ENCODE assay signal across 27 cellular contexts in the genomic region with DNA sequence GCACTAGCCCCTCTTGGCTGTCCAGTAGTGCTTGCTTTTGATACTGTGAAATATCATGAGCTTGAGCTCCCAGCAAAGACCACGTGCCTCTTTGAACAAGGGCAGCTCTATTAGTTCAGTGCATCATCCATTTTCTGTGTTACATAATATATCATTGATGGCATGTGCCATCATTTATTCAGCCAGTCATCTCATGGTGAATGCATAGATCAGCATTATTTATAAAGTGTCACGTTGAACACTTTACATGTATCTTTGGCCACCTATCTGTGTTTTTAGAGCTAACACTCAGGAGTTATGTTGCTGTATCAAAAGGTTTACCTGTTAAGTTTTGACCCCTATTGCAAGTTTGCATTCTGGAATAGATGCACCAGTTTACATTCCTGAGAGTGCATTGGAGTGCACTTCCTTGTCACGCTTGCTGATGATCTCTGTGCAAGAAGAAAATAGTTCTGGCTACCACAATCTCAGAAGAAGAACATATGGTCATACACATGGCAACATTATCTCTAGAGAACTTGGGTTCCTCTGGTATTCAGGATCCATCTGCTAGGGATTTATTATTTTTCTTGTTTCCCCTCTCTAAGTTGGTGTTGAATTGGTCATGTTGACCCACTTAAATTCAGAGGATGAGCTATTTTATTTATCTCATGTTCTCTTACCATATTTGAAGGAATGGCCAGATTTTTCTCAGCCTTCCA.
"Had no signal": no experiment of that assay in that cellular context is flagged by ENCODE, and none has a peak within 500 bp of the region (broad histone marks: within the 10 kb centered on the region; RNA-seq: fewer than 3 reads in every experiment).

No MANE protein-coding gene starts in this region.

- H3K27ac Mint-ChIP-seq: activated CD4-positive, alpha-beta memory T cell treated with anti-CD3 and anti-CD28 coated beads for 36 hours; activated CD4-positive, alpha-beta T cell treated with anti-CD3 and anti-CD28 coated beads, Interleukin-2, amount 10 ng/mL, durations not matched to agents 7 days and 5 days; activated naive CD4-positive, alpha-beta T cell treated with anti-CD3 and anti-CD28 coated beads for 36 hours; activated naive CD8-positive, alpha-beta T cell; T-cell had no signal

- H3K4me3 Mint-ChIP-seq: activated CD4-positive, alpha-beta memory T cell treated with anti-CD3 and anti-CD28 coated beads for 36 hours; activated CD4-positive, alpha-beta T cell treated with anti-CD3 and anti-CD28 coated beads, Interleukin-2, amount 10 ng/mL, durations not matched to agents 7 days and 5 days; activated naive CD4-positive, alpha-beta T cell treated with anti-CD3 and anti-CD28 coated beads for 36 hours; activated naive CD8-positive, alpha-beta T cell; activated T-cell treated with anti-CD3 and anti-CD28 coated beads, Interleukin-2, amount 50 U/mL, for 4 hours; brain; central memory CD8-positive, alpha-beta T cell; T-cell had no signal

- H3K9me3 ChIP-seq: Peyer's patch had no signal

- H3K27me3 Mint-ChIP-seq: activated CD4-positive, alpha-beta memory T cell treated with anti-CD3 and anti-CD28 coated beads for 36 hours; activated CD4-positive, alpha-beta T cell treated with anti-CD3 and anti-CD28 coated beads, Interleukin-2, amount 10 ng/mL, durations not matched to agents 7 days and 5 days; activated naive CD8-positive, alpha-beta T cell; brain; central memory CD8-positive, alpha-beta T cell; T-cell had no signal

- H3K36me3 Mint-ChIP-seq: activated CD4-positive, alpha-beta memory T cell treated with anti-CD3 and anti-CD28 coated beads for 36 hours; activated naive CD8-positive, alpha-beta T cell; brain; T-cell had no signal

- H3K27ac ChIP-seq: Peyer's patch, RWPE1 had no signal

- DNase-seq: activated CD4-positive, alpha-beta memory T cell treated with anti-CD3 and anti-CD28 coated beads for 36 hours; activated CD4-positive, alpha-beta T cell treated with anti-CD3 and anti-CD28 coated beads, Interleukin-2, amount 10 ng/mL, durations not matched to agents 7 days and 5 days; activated CD4-positive, CD25-positive, alpha-beta regulatory T cell; activated CD8-positive, alpha-beta memory T cell treated with anti-CD3 and anti-CD28 coated beads for 24 hours; activated effector memory CD4-positive, alpha-beta T cell treated with anti-CD3 and anti-CD28 coated beads, Interleukin-2, amount 50 U/mL, for 16 hours; activated naive CD4-positive, alpha-beta T cell treated with anti-CD3 and anti-CD28 coated beads for 36 hours; activated T-cell treated with anti-CD3 and anti-CD28 coated beads, Interleukin-2, amount 50 U/mL, for 4 hours; amygdala; KBM-7; NCI-H1092; NCI-H1417 treated with DMSO at 0.1 percent for 48 hours; NCI-H1694; NCI-H2029 treated with DMSO at 0.1 percent for 48 hours; NCI-H2227 treated with DMSO at 0.1 percent for 48 hours; NCI-H446 treated with DMSO at 0.1 percent for 48 hours; NCI-H526 treated with DMSO at 0.1 percent for 48 hours; Peyer's patch; Right ventricle myocardium superior; T-cell; T-helper 2 cell; T1000 had no signal

- ATAC-seq: activated T-cell treated with anti-CD3 and anti-CD28 coated beads, Interleukin-2, amount 50 U/mL, for 4 hours; T-cell had no signal

- H3K4me3 ChIP-seq: Peyer's patch had no signal

- H3K36me3 ChIP-seq: Peyer's patch had no signal

- FAIRE-seq: astrocyte, TTC549 had no signal

- H3K4me1 Mint-ChIP-seq: activated CD4-positive, alpha-beta T cell treated with anti-CD3 and anti-CD28 coated beads, Interleukin-2, amount 10 ng/mL, durations not matched to agents 7 days and 5 days; central memory CD8-positive, alpha-beta T cell; T-cell had no signal

- H3K27me3 ChIP-seq: Peyer's patch had no signal

- H3K4me1 ChIP-seq: Peyer's patch had no signal
